In genomic region chr3:56812749-56813655, GRCh38 we compare ENCODE assay signal across 12 cellular contexts. TPM values are rescaled to one million over a fixed set of nuclear protein-coding genes. Genes with fewer than 3 reads are reported as not detected.
DNase-seq lines count a peak whose midpoint lies in the region; ATAC-seq and TF ChIP-seq lines count a peak whose summit lies in the region.
"Had no signal": no experiment of that assay in that cellular context is flagged by ENCODE, and none has a peak within 500 bp of the region (broad histone marks: within the 10 kb centered on the region; RNA-seq: fewer than 3 reads in every experiment).

No MANE protein-coding gene starts in this region.

- no peak for TF ChIP-seq CTCF in CD8-positive, alpha-beta T cell (IDR thresholded peaks at IDR 0.05)
- TF ChIP-seq CTCF in Loucy (conservative IDR thresholded peaks at IDR 0.05; ENCODE audit: low read length), result no peak
- TF ChIP-seq CTCF in astrocyte of the cerebellum (IDR thresholded peaks at IDR 0.05; ENCODE audit: low read depth, low read length, missing control alignments), result no peak
- TF ChIP-seq CTCF in WERI-Rb-1 (IDR thresholded peaks at IDR 0.05; ENCODE audit: low read depth, low read length), result no peak

- H2BK120ac ChIP-seq in mesendoderm (ENCODE audit: low read depth, low read length), result no peak overlapping the region

- H3K9ac ChIP-seq in Loucy (ENCODE audit: low read depth, low read length, poor library complexity, severe bottlenecking) (peak overlapping the region; percentile 64), mesendoderm (ENCODE audit: low read length) (no peak overlapping the region)

- H4K8ac ChIP-seq in mesendoderm (ENCODE audit: low read depth, low read length), result peak overlapping the region; percentile 7

- no peaks in the 10 kb centered on the region for H3K9me3 ChIP-seq in CD8-positive, alpha-beta T cell (ENCODE audit: low read length)
- no peaks in the 10 kb centered on the region for H3K9me3 ChIP-seq in Loucy (ENCODE audit: insufficient read depth, low read depth, low read length)
- no peaks in the 10 kb centered on the region for H3K9me3 ChIP-seq in WERI-Rb-1 (ENCODE audit: severe bottlenecking)
- H3K9me3 ChIP-seq: upper lobe of left lung had no signal

- H3K27ac ChIP-seq in CD8-positive, alpha-beta T cell (ENCODE audit: low read depth, low read length), result no peak overlapping the region
- H3K27ac ChIP-seq in mesendoderm (ENCODE audit: low read depth, low read length) (no peak overlapping the region), WERI-Rb-1 (no peak overlapping the region)

- CTCF ChIA-PET in CD8-positive, alpha-beta T cell (lab: Charles Lee), result interaction anchor here (0.5 to 3.7 kb wide), 10 partner anchors 9 to 183 kb away, joined by 3 to 24 read pairs (median 4); partner anchors contain the start of gene ARHGEF3

- H3K36me3 ChIP-seq in CD8-positive, alpha-beta T cell (ENCODE audit: insufficient read depth, low read length), result no peaks in the 10 kb centered on the region
- H3K36me3 ChIP-seq in Loucy (ENCODE audit: insufficient read depth, low read length) (no peaks in the 10 kb centered on the region), mesendoderm (ENCODE audit: control insufficient read depth, insufficient read depth, low read length) (no peaks in the 10 kb centered on the region), WERI-Rb-1 (no peaks in the 10 kb centered on the region)
- H3K36me3 ChIP-seq: upper lobe of left lung had no signal

- peak overlapping the region; percentile 43 for H3K4me3 Mint-ChIP-seq in CD8-positive, alpha-beta T cell
- H3K4me3 Mint-ChIP-seq in activated T-helper 1 cell treated with anti-CD3 and anti-CD28 coated beads, Interleukin-12 subunit alpha, Interleukin-12 subunit beta, Interleukin-2, Interleukin-4 antibody, amounts not matched to agents 30 ng/mL and 10 ng/mL and 1 ng/mL, durations not matched to agents 14 hours and 24 hours and 36 hours, result no peak overlapping the region

- H4K20me1 ChIP-seq in Loucy (ENCODE audit: insufficient read depth, low read length, poor library complexity, severe bottlenecking), result no peaks in the 10 kb centered on the region

- H3K4me1 Mint-ChIP-seq in CD8-positive, alpha-beta T cell (ENCODE audit: low read depth), result peaks cover 68% of the 10 kb centered on the region
- H3K4me1 Mint-ChIP-seq in activated T-helper 1 cell treated with anti-CD3 and anti-CD28 coated beads, Interleukin-12 subunit alpha, Interleukin-12 subunit beta, Interleukin-2, Interleukin-4 antibody, amounts not matched to agents 30 ng/mL and 10 ng/mL and 1 ng/mL, durations not matched to agents 14 hours and 24 hours and 36 hours (ENCODE audit: low read depth), result peaks cover 27% of the 10 kb centered on the region

- H3K27me3 ChIP-seq in CD8-positive, alpha-beta T cell (ENCODE audit: insufficient read depth, low read length), result no peaks in the 10 kb centered on the region
- H3K27me3 ChIP-seq in Loucy (ENCODE audit: insufficient read depth, low read length, poor library complexity, severe bottlenecking) (no peaks in the 10 kb centered on the region), mesendoderm (ENCODE audit: insufficient read depth, low read length, poor library complexity) (no peaks in the 10 kb centered on the region), WERI-Rb-1 (ENCODE audit: insufficient read depth, low read depth, severe bottlenecking) (no peaks in the 10 kb centered on the region)
- H3K27me3 ChIP-seq: upper lobe of left lung had no signal

- H3K4me3 ChIP-seq in CD8-positive, alpha-beta T cell (ENCODE audit: low read depth, low read length), result no peak overlapping the region
- peak overlapping the region; percentile 45 for H3K4me3 ChIP-seq in Loucy (ENCODE audit: low read length, poor library complexity, severe bottlenecking)
- H3K4me3 ChIP-seq in astrocyte of the cerebellum (ENCODE audit: low read depth, low read length), result no peak overlapping the region
- H3K4me3 ChIP-seq in mesendoderm (ENCODE audit: low read length), result no peak overlapping the region
- H3K4me3 ChIP-seq in WERI-Rb-1 (ENCODE audit: low read depth, low read length), result no peak overlapping the region
- H3K4me3 ChIP-seq: upper lobe of left lung had no signal

- no peak overlapping the region for H2AFZ ChIP-seq in Loucy (ENCODE audit: low read length)

- no peak overlapping the region for H3K18ac ChIP-seq in mesendoderm (ENCODE audit: low read length)

- intact Hi-C loops in CD8-positive, alpha-beta T cell (cut with DNase I, micrococcal nuclease), result loop anchor here in 1 of 2 experiments (2.0 kb wide), 1 partner anchor 14 kb away; no protein-coding TSS in a partner anchor
- intact Hi-C loops in activated T-helper 1 cell treated with anti-CD3 and anti-CD28 coated beads, Interleukin-12 subunit alpha, Interleukin-12 subunit beta, Interleukin-2, Interleukin-4 antibody, amounts not matched to agents 30 ng/mL and 10 ng/mL and 1 ng/mL, durations not matched to agents 14 hours and 24 hours and 36 hours (cut with micrococcal nuclease), result no loop called here

- H3K79me1 ChIP-seq in mesendoderm (ENCODE audit: low read length), result no peaks in the 10 kb centered on the region

- no peak overlapping the region for H3K23ac ChIP-seq in mesendoderm (ENCODE audit: low read length)

- H3F3A ChIP-seq in Loucy (ENCODE audit: low read depth), result peaks cover 4% of the 10 kb centered on the region; the same call in 1 of the 2 replicates

- H3K9me2 ChIP-seq in Loucy (replicated peaks; ENCODE audit: low read depth, low read length), result no peaks in the 10 kb centered on the region

- no peak overlapping the region for H3K56ac ChIP-seq in mesendoderm (ENCODE audit: low read length)

- H4K5ac ChIP-seq in mesendoderm (ENCODE audit: low read length), result no peak overlapping the region

- POLR2A ChIA-PET in CD8-positive, alpha-beta T cell (lab: Charles Lee), result interaction anchor here (0.7 to 2.5 kb wide), 8 partner anchors 9 to 104 kb away, joined by 3 to 8 read pairs (median 3); partner anchors contain the start of gene ARHGEF3

- H3K4me2 ChIP-seq in Loucy (ENCODE audit: low read depth, low read length, poor library complexity, severe bottlenecking) (peak overlapping the region; percentile 68), mesendoderm (ENCODE audit: low read length) (no peak overlapping the region)

- H2AK5ac ChIP-seq in mesendoderm (ENCODE audit: low read length), result no peak overlapping the region

- DNase-seq in CD8-positive, alpha-beta T cell, result no peak
- peak; percentile 36 for DNase-seq in astrocyte of the cerebellum (ENCODE audit: low read depth)
- DNase-seq in mesendoderm, result no peak
- DNase-seq in WERI-Rb-1, result no peak
- no peak for DNase-seq in activated T-helper 1 cell treated with anti-CD3 and anti-CD28 coated beads, Interleukin-12 subunit alpha, Interleukin-12 subunit beta, Interleukin-2, Interleukin-4 antibody, amounts not matched to agents 30 ng/mL and 10 ng/mL and 1 ng/mL, durations not matched to agents 14 hours and 24 hours and 36 hours (ENCODE audit: low spot score)
- DNase-seq: IMR-90, NCI-H524 treated with DMSO at 0.1 percent for 48 hours, occipital lobe, upper lobe of left lung had no signal

- no peak overlapping the region for H2BK5ac ChIP-seq in mesendoderm (ENCODE audit: low read length)

- H3K27me3 Mint-ChIP-seq in CD8-positive, alpha-beta T cell (ENCODE audit: low read depth), result no peaks in the 10 kb centered on the region
- no peaks in the 10 kb centered on the region for H3K27me3 Mint-ChIP-seq in activated T-helper 1 cell treated with anti-CD3 and anti-CD28 coated beads, Interleukin-12 subunit alpha, Interleukin-12 subunit beta, Interleukin-2, Interleukin-4 antibody, amounts not matched to agents 30 ng/mL and 10 ng/mL and 1 ng/mL, durations not matched to agents 14 hours and 24 hours and 36 hours (ENCODE audit: insufficient read depth)

- in situ Hi-C loops in astrocyte of the cerebellum (cut with HindIII; ENCODE audit: low sequenced_read_pairs), result no loop called here

- H3K79me2 ChIP-seq in Loucy (ENCODE audit: insufficient read depth, low read length) (peaks cover 20% of the 10 kb centered on the region), mesendoderm (ENCODE audit: control insufficient read depth, insufficient read depth, low read length) (no peaks in the 10 kb centered on the region)

- peaks cover 39% of the 10 kb centered on the region for H3K4me1 ChIP-seq in CD8-positive, alpha-beta T cell (ENCODE audit: insufficient read depth, low read length)
- H3K4me1 ChIP-seq in Loucy (ENCODE audit: insufficient read depth, low read length, poor library complexity, severe bottlenecking), result peaks cover 59% of the 10 kb centered on the region
- H3K4me1 ChIP-seq in mesendoderm (ENCODE audit: control insufficient read depth, low read depth, low read length), result peaks cover 2% of the 10 kb centered on the region

- H3K4ac ChIP-seq in mesendoderm (ENCODE audit: low read depth, low read length), result no peak overlapping the region

- H3K27ac Mint-ChIP-seq in CD8-positive, alpha-beta T cell, result peak overlapping the region; percentile 53
- H3K27ac Mint-ChIP-seq in activated T-helper 1 cell treated with anti-CD3 and anti-CD28 coated beads, Interleukin-12 subunit alpha, Interleukin-12 subunit beta, Interleukin-2, Interleukin-4 antibody, amounts not matched to agents 30 ng/mL and 10 ng/mL and 1 ng/mL, durations not matched to agents 14 hours and 24 hours and 36 hours, result no peak overlapping the region

- no peak for ATAC-seq in CD8-positive, alpha-beta T cell
- ATAC-seq in GM21529 (IDR thresholded peaks at IDR 0.05; ENCODE audit: unreplicated experiment) (no peak), HG03196 (IDR thresholded peaks at IDR 0.05; ENCODE audit: unreplicated experiment) (no peak)

- no peaks in the 10 kb centered on the region for H3K36me3 Mint-ChIP-seq in CD8-positive, alpha-beta T cell
- H3K36me3 Mint-ChIP-seq in activated T-helper 1 cell treated with anti-CD3 and anti-CD28 coated beads, Interleukin-12 subunit alpha, Interleukin-12 subunit beta, Interleukin-2, Interleukin-4 antibody, amounts not matched to agents 30 ng/mL and 10 ng/mL and 1 ng/mL, durations not matched to agents 14 hours and 24 hours and 36 hours (ENCODE audit: low read depth), result no peaks in the 10 kb centered on the region

- no peaks in the 10 kb centered on the region for H3K9me3 Mint-ChIP-seq in CD8-positive, alpha-beta T cell
- H3K9me3 Mint-ChIP-seq in activated T-helper 1 cell treated with anti-CD3 and anti-CD28 coated beads, Interleukin-12 subunit alpha, Interleukin-12 subunit beta, Interleukin-2, Interleukin-4 antibody, amounts not matched to agents 30 ng/mL and 10 ng/mL and 1 ng/mL, durations not matched to agents 14 hours and 24 hours and 36 hours, result no peaks in the 10 kb centered on the region

- no peak overlapping the region for H2BK15ac ChIP-seq in mesendoderm (replicated peaks; ENCODE audit: low read depth)

- WGBS in mesendoderm (ENCODE audit: extremely low coverage, insufficient coverage, low lambda C conversion rate), result no CpG with 5 or more reads among the region's 2 CpGs

RNA-seq across cellular contexts. Expression of gene ARHGEF3, which starts 11.3 kb away (rescaled TPM):
- total RNA-seq in CD8-positive, alpha-beta T cell, result 10 to 100 TPM; 38.8 to 39.9 TPM
- 2.7 TPM for polyA plus RNA-seq in mesendoderm (2013, experiment 1 of 2)
- polyA plus RNA-seq in mesendoderm (2013, experiment 2 of 2), result 2.8 TPM
- total RNA-seq in activated T-helper 1 cell treated with anti-CD3 and anti-CD28 coated beads, Interleukin-12 subunit alpha, Interleukin-12 subunit beta, Interleukin-2, Interleukin-4 antibody, amounts not matched to agents 30 ng/mL and 10 ng/mL and 1 ng/mL, durations not matched to agents 14 hours and 24 hours and 36 hours, result 59.2 and 64.1 TPM in 2 replicates
